33 cellular contexts compared by ENCODE assay signal in the genomic region with DNA sequence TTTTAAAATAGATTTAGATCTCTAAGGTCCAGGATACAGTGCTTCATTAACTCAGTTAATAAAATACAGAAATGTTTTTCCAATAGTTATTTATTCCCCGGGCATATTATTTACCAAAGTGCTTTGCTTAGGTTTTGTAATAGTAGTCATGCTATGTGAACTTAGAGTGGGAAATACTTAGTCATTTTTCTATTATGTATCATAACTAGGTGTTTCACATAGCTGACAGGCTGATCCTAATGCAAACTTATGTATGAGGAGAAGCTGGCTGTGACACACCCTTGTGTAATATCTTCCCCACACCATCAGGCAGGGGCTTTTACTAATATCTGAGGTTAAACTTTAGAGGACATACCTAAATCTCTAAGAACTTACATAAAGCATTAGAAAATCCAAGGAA.
DNase-seq lines count a peak whose midpoint lies in the region; ATAC-seq and TF ChIP-seq lines count a peak whose summit lies in the region.
"Had no signal": no experiment of that assay in that cellular context is flagged by ENCODE, and none has a peak within 500 bp of the region (broad histone marks: within the 10 kb centered on the region; RNA-seq: fewer than 3 reads in every experiment).

No MANE protein-coding gene starts in this region.

- H3K79me2 ChIP-seq in GM23248 (ENCODE audit: insufficient read depth) (0 out of 2 replicates have a peak, but pooled peaks cover 4% of the 10 kb centered on the region), PC-3 (ENCODE audit: low read length) (no peaks in the 10 kb centered on the region)

- no peaks in the 10 kb centered on the region for H3K36me3 ChIP-seq in GM23248 (ENCODE audit: low read depth)
- no peaks in the 10 kb centered on the region for H3K36me3 ChIP-seq in PC-3 (ENCODE audit: low read depth, low read length)
- H3K36me3 ChIP-seq: brain microvascular endothelial cell, left lung, pancreas, stomach, vagina had no signal

- POLR2A ChIA-PET in PC-3 (lab: Charles Lee; ENCODE audit: unreplicated experiment) = no interaction called here

- intact Hi-C loops in PC-3 (cut with micrococcal nuclease) = no loop called here

- CTCF ChIA-PET in PC-3 (lab: Charles Lee) = no interaction called here

- H3F3A ChIP-seq in GM23248 (ENCODE audit: insufficient read depth) = no peaks in the 10 kb centered on the region
- H3F3A ChIP-seq in PC-3 (ENCODE audit: low read length, unreplicated experiment) = no peaks in the 10 kb centered on the region

- H3K4me3 ChIP-seq in GM23248 (no peak overlapping the region), PC-3 (ENCODE audit: low read length) (no peak overlapping the region)
- H3K4me3 ChIP-seq: left lung, pancreas, stomach, vagina had no signal

- no TSS peak for BruUV-seq in PC-3 (replicated peaks; lab: Mats Ljungman, UMichigan)

- H4K20me1 ChIP-seq in GM23248 (ENCODE audit: insufficient read depth) (no peaks in the 10 kb centered on the region), PC-3 (ENCODE audit: low read length) (no peaks in the 10 kb centered on the region)

- no peak overlapping the region for H3K4me2 ChIP-seq in GM23248 (ENCODE audit: unreplicated experiment)
- H3K4me2 ChIP-seq in PC-3 (ENCODE audit: low read length) = no peak overlapping the region
- H3K4me2 ChIP-seq: KMS-11 had no signal

- in situ Hi-C loops in GM23248 (cut with MboI) = no loop called here

- H3K9ac ChIP-seq in GM23248 (no peak overlapping the region), PC-3 (ENCODE audit: low read length) (no peak overlapping the region)
- H3K9ac ChIP-seq: KMS-11 had no signal

- peaks cover 21% of the 10 kb centered on the region for H3K27me3 ChIP-seq in GM23248 (replicated peaks; ENCODE audit: insufficient read depth)
- H3K27me3 ChIP-seq in PC-3 (ENCODE audit: low read length) = 0 out of 2 replicates have a peak, but pooled peaks cover 4% of the 10 kb centered on the region
- H3K27me3 ChIP-seq: brain microvascular endothelial cell, left lung, pancreas, stomach, vagina had no signal

- 75 to 85% methylated on average over 1 of the region's 1 CpG for WGBS in GM23248 (ENCODE audit: low coverage in 1 of 2, low lambda C conversion rate in 2 of 2, missing lambda C conversion rate in 2 of 2), 2 experiments

- H3K9me2 ChIP-seq in GM23248 (ENCODE audit: insufficient read depth) (no peaks in the 10 kb centered on the region), PC-3 (replicated peaks; ENCODE audit: low read length) (no peaks in the 10 kb centered on the region)

- H2AFZ ChIP-seq in GM23248 = no peak overlapping the region
- no peak overlapping the region for H2AFZ ChIP-seq in PC-3 (ENCODE audit: low read length)

- no peaks in the 10 kb centered on the region for H3K9me3 ChIP-seq in GM23248 (ENCODE audit: low read depth)
- H3K9me3 ChIP-seq in PC-3 (ENCODE audit: low read length) = no peaks in the 10 kb centered on the region
- H3K9me3 ChIP-seq: Caco-2, left lung, pancreas, stomach, vagina had no signal

- TF ChIP-seq CTCF in PC-3 (conservative IDR thresholded peaks at IDR 0.05; ENCODE audit: low read depth, low read length) = no peak

- no peak overlapping the region for H3K27ac ChIP-seq in GM23248
- H3K27ac ChIP-seq in PC-3 (ENCODE audit: low read length) = no peak overlapping the region
- H3K27ac ChIP-seq in epithelial cell of prostate = peak overlapping the region; percentile 12
- H3K27ac ChIP-seq: brain microvascular endothelial cell, C4-2B, KMS-11, left lung, pancreas, stomach, vagina had no signal

- DNase-seq in GM23248 (peak; percentile 67), PC-3 (peak; percentile 31), epithelial cell of prostate (ENCODE audit: low read depth, low spot score) (peak; percentile 48), renal cortical epithelial cell (ENCODE audit: low read depth) (peak; percentile 77)
- DNase-seq in stimulated activated CD4-positive, alpha-beta T cell treated with anti-CD3 and anti-CD28 coated beads, Interleukin-2, amount 100 ng/mL, for 48 hours = no peak
- DNase-seq: activated CD4-positive, alpha-beta T cell treated with anti-CD3 and anti-CD28 coated beads, Interleukin-2, amount 50 U/mL, for 4 hours; activated CD8-positive, alpha-beta memory T cell treated with anti-CD3 and anti-CD28 coated beads, Interleukin-2, amount 10 ng/mL, durations not matched to agents 7 days and 5 days; activated T-cell treated with anti-CD3 and anti-CD28 coated beads, Interleukin-2, amount 50 U/mL, for 48 hours; brain microvascular endothelial cell; Caco-2; DND-41; H7; hypothalamus; immature natural killer cell; left lung; mesendoderm; NCI-H1417 treated with DMSO at 0.1 percent for 48 hours; NCI-H2029 treated with DMSO at 0.1 percent for 48 hours; NCI-H526; OCI-M1; pancreas; right cardiac atrium; Right ventricle myocardium superior; stimulated activated CD4-positive, alpha-beta T cell treated with anti-CD3 and anti-CD28 coated beads, Interleukin-2, amount 100 ng/mL, for 24 hours; stomach; T-helper 17 cell had no signal

- peaks cover 19% of the 10 kb centered on the region for H3K4me1 ChIP-seq in GM23248 (ENCODE audit: insufficient read depth)
- H3K4me1 ChIP-seq in PC-3 (ENCODE audit: insufficient read depth, low read length) = no peaks in the 10 kb centered on the region
- H3K4me1 ChIP-seq: left lung, pancreas, stomach, vagina had no signal

- ATAC-seq in PC-3 (peak; percentile 42; the same call in 1 of the 2 replicates), HG03039 (IDR thresholded peaks at IDR 0.05; ENCODE audit: unreplicated experiment) (no peak), GM21825 (IDR thresholded peaks at IDR 0.05; ENCODE audit: unreplicated experiment) (no peak)
- ATAC-seq: activated CD4-positive, CD25-positive, alpha-beta regulatory T cell treated with anti-CD3 and anti-CD28 coated beads, Interleukin-2, amount 50 U/mL, for 24 hours; activated CD8-positive, alpha-beta memory T cell treated with anti-CD3 and anti-CD28 coated beads, Interleukin-2, amount 10 ng/mL, durations not matched to agents 7 days and 5 days; left lung; pancreas; right cardiac atrium; SK-N-SH treated with all-trans-retinoic acid at 6 μM for 48 hours; T-helper 17 cell had no signal

Comparison
In these comparisons a context has a peak if more than half of its experiments do, and no peak if none do; other contexts are left out.
1. DNase-seq: peak in GM23248 (single experiment), PC-3 (single experiment), epithelial cell of prostate (single experiment) and renal cortical epithelial cell (single experiment); none in stimulated activated CD4-positive, alpha-beta T cell treated with anti-CD3 and anti-CD28 coated beads, Interleukin-2, amount 100 ng/mL, for 48 hours (0 of 2).